Comparison of ENCODE assay signal across 8 cellular contexts in the genomic region with DNA sequence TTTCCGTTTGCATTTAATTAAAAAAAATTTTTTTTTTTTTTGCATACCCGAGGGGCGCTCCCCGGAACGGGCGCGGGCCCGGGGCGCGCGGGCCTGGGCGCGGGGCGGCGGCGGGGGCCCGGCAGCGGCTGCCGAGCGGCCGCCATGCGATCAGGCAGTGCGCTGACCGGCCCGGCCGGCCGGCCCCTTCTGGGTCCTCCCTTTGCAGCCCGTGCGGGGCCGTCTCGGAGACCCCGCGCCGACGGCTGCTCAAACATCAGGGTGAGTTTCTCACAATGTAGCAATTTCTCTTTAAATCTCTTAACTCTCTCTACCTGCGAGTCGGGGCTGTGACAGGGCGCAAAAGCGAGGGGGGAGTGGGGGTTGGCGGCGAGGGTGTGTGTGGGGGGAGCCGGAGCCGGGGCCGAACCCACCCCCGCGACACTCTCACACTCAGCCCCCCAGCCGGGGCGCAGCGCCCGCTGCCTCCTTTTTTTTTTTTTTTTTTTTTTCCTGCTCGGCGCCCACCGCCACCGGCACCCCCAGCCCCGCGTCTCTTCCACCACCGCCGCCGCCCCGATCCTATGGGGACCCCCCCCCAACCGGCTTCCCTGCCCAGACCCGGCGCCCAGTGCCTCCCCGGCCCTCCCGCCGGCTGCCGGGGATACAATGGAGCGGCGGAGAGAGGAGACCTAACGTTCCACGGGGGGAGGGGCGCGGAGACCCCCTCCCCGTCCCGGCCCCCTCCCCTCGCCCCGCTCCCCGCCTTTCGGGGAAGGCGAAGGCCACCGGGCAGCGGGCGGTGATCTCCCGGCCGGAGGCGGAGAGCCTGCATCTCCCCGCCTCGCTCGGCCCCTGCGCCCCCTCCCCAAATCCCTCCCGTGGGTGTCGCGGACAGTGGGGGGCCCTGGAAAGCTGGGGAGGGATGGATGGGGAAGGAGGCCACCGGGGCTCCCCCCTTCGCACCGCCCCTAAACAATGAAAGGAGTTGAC. TPM values are rescaled to one million over a fixed set of nuclear protein-coding genes. Genes with fewer than 3 reads are reported as not detected.
DNase-seq lines count a peak whose midpoint lies in the region; ATAC-seq, FAIRE-seq and TF ChIP-seq lines count a peak whose summit lies in the region.

Gene BICRA, plus strand, starts transcription at position 227 of the 972 bp plus-strand sequence. CDS start 64,441 bp downstream, outside the sequence.

- FAIRE-seq in GM18507 (lab: Jason Lieb, UNC) (no peak), K562 (lab: Jason Lieb, UNC) (no peak)

- no peak for TF ChIP-seq EP300 in K562 (IDR thresholded peaks at IDR 0.05; ENCODE audit: low read length)

- no peak; the same call in 1 of the 2 replicates for TF ChIP-seq POLR2A in K562 (conservative IDR thresholded peaks at IDR 0.05)

- no peak for TF ChIP-seq RAD21 in K562 (CRISPR knock-in tag; conservative IDR thresholded peaks at IDR 0.05 in 1 of 2, IDR thresholded peaks at IDR 0.05 in 1 of 2)

- H3K79me2 ChIP-seq in K562 (ENCODE audit: control insufficient read depth, insufficient read depth, low read length), result peaks cover 55% of the 10 kb centered on the region

- ATAC-seq in HG02852 (IDR thresholded peaks at IDR 0.05; ENCODE audit: unreplicated experiment) (peak; percentile 43), K562 (peak; percentile 31), sciatic nerve (peak; percentile 69)

- in situ Hi-C loops in K562 (cut with MboI), result no loop called here

- BruUV-seq in K562 (replicated peaks; lab: Mats Ljungman, UMichigan), result no TSS peak

- CTCF ChIA-PET in K562 (lab: Yijun Ruan, JAX; ENCODE audit: low intra/inter-chr PET ratio), result interaction anchor here (0.6 kb wide), 2 partner anchors 104 to 501 kb away, joined by 4 to 5 read pairs; partner anchors contain the start of genes EHD2 and PLA2G4C

- POLR2A ChIA-PET in K562 (lab: Yijun Ruan, JAX), result no interaction called here

- peak within 1 kb of the TSS; percentile 89 for H3K27ac ChIP-seq in K562 (ENCODE audit: extremely low read depth, low read depth, low read length)
- H3K27ac ChIP-seq in iPS DF 6.9 (ENCODE audit: low read length), result no peak within 1 kb of the TSS

- DNase-seq in GM18507 (ENCODE audit: extremely low spot score, insufficient read length, low read depth), result peak; percentile 75
- peak; percentile 53 for DNase-seq in NCI-H1694 (lab: John Stamatoyannopoulos, UW)
- DNase-seq in UCSD-AML1 (lab: John Stamatoyannopoulos, UW; ENCODE audit: unreplicated experiment), result peak; percentile 84
- DNase-seq in K562 (ENCODE audit: extremely low read depth in 1 of 4, low spot score in 3 of 4), result peak; percentile 83 to 89 (median 86)
- DNase-seq in iPS DF 6.9 (ENCODE audit: low read depth, low spot score), result no peak
- DNase-seq in sciatic nerve (ENCODE audit: low spot score), result peak; percentile 88
- DNase-seq in cortex of kidney (lab: John Stamatoyannopoulos, UW), result no peak

- peak within 1 kb of the TSS; percentile 93 for H3K4me2 ChIP-seq in K562 (ENCODE audit: insufficient read depth, low read length)

- under 1% methylated on average over 16 of the region's 96 CpGs for WGBS in K562 (ENCODE audit: insufficient coverage, low coverage, missing lambda C conversion rate)
- WGBS in iPS DF 6.9 (ENCODE audit: insufficient coverage, insufficient read length), result no CpG with 5 or more reads among the region's 96 CpGs

- H3K4me3 ChIP-seq in K562 (peak within 1 kb of the TSS; percentile 100), iPS DF 6.9 (ENCODE audit: low read length) (peak within 1 kb of the TSS; percentile 97)

- H3K9me3 ChIP-seq in K562 (replicated peaks; ENCODE audit: control insufficient read depth, insufficient read depth, low read depth, low read length) (no peaks in the 10 kb centered on the region), iPS DF 6.9 (ENCODE audit: control insufficient read depth, insufficient read depth, low read length) (no peaks in the 10 kb centered on the region)

- H3K4me1 ChIP-seq in K562 (replicated peaks in 1 of 2; ENCODE audit: control insufficient read depth in 2 of 2, insufficient read depth in 2 of 2, low read length in 2 of 2), result peaks cover 7 to 26% of the 10 kb centered on the region in 2 experiments; a peak in 4 of 5 replicates
- peaks cover 6% of the 10 kb centered on the region for H3K4me1 ChIP-seq in iPS DF 6.9 (ENCODE audit: control insufficient read depth, insufficient read depth, low read length)

- no peaks in the 10 kb centered on the region for H3K9me1 ChIP-seq in K562 (ENCODE audit: control insufficient read depth, insufficient read depth, low read length)

- H3K27me3 ChIP-seq in K562 (ENCODE audit: control insufficient read depth in 2 of 2, insufficient read depth in 2 of 2, low read length in 2 of 2) (no peaks in the 10 kb centered on the region), iPS DF 6.9 (ENCODE audit: control insufficient read depth, insufficient read depth, low read length) (no peaks in the 10 kb centered on the region)

- no peaks in the 10 kb centered on the region; the same call in 2 of the 3 replicates for H3K36me3 ChIP-seq in K562 (ENCODE audit: control insufficient read depth, insufficient read depth, low read length)
- H3K36me3 ChIP-seq in iPS DF 6.9 (ENCODE audit: control insufficient read depth, insufficient read depth, low read length), result no peaks in the 10 kb centered on the region

- intact Hi-C loops in K562 (cut with micrococcal nuclease) (loop anchor here (10.0 kb wide), 1 partner anchor 164 kb away; no protein-coding TSS in a partner anchor), sciatic nerve (cut with DNase I) (no loop called here)

- H4K20me1 ChIP-seq in K562 (replicated peaks; ENCODE audit: control insufficient read depth, insufficient read depth, low read length), result peaks cover 19% of the 10 kb centered on the region; the same call in 1 of the 2 replicates

- no peak for TF ChIP-seq CTCF in K562 (IDR thresholded peaks at IDR 0.05 in 2 of 3, conservative IDR thresholded peaks at IDR 0.05 in 1 of 3; ENCODE audit: insufficient read depth in 2 of 3, low read depth in 1 of 3, low read length in 3 of 3)

- H2AFZ ChIP-seq in K562 (ENCODE audit: low read depth, low read length), result peak within 1 kb of the TSS; percentile 92

- H3K9ac ChIP-seq in K562 (ENCODE audit: insufficient read depth in 1 of 2, low read depth in 2 of 2, low read length in 2 of 2), result peak within 1 kb of the TSS; percentile 82 to 94

TF ChIP-seq in K562, 482 proteins besides CTCF, POLR2A, EP300 and RAD21 (continues in another document):
- TF ChIP-seq SMARCE1 (IDR thresholded peaks at IDR 0.05), result 0 out of 2 replicates have a peak, but pooled peaks have one; percentile 24
- no peak for TF ChIP-seq RREB1 (CRISPR knock-in tag; IDR thresholded peaks at IDR 0.05)

RNA-seq across cellular contexts. Expression of gene BICRA, which starts in this region (rescaled TPM):
- total RNA-seq in K562 (2011; cell fraction: chromatin; rRNA removed; ENCODE audit: low replicate concordance), result 9.5 and 15.2 TPM in 2 replicates
- 8.5 and 9.6 TPM in 2 replicates for total RNA-seq in K562 (2011; cell fraction: nucleolus; rRNA removed)
- total RNA-seq in K562 (2011; cell fraction: nucleoplasm; rRNA removed), result 8.5 and 11.8 TPM in 2 replicates
- total RNA-seq in K562 (2014; rRNA removed) (1.0 and 1.2 TPM in 2 replicates), K562 (2014; rRNA removed; fragmentation: Illumina TruSeq; extraction: Trizol) (0.87 and 1.6 TPM in 2 replicates), K562 (2015; rRNA removed; fragmentation: Illumina TruSeq; extraction: Trizol) (1.4 and 1.5 TPM in 2 replicates), K562 (2021) (8.8 and 9.0 TPM in 2 replicates), sciatic nerve (23.9 TPM)
- polyA plus RNA-seq in K562 (2011; rRNA removed) (0.26 and 0.51 TPM in 2 replicates), K562 (2014; fragmentation: Illumina TruSeq; extraction: Trizol) (7.4 and 7.6 TPM in 2 replicates), K562 (2014; fragmentation: Nextera tagmentation; extraction: Ambion mirVana) (under 1 TPM; 0.01 to 0.07 TPM), K562 (2014; rRNA removed) (1.7 and 2.7 TPM in 2 replicates)
- 0.29 and 0.31 TPM in 2 replicates for polyA plus RNA-seq in K562 (2011; cell fraction: cytosol; rRNA removed)
- polyA plus RNA-seq in K562 (2011; cell fraction: nucleus; rRNA removed), result 2.0 and 2.6 TPM in 2 replicates
- 5.1 and 5.2 TPM in 2 replicates for polyA plus RNA-seq in K562 (2012)
- polyA minus RNA-seq in K562 (2011; rRNA and poly(A)+ RNA removed), result 0.90 and 1.2 TPM in 2 replicates
- 1.2 and 1.3 TPM in 2 replicates for polyA minus RNA-seq in K562 (2011; cell fraction: cytosol; rRNA and poly(A)+ RNA removed)
- 3.1 and 4.8 TPM in 2 replicates for polyA minus RNA-seq in K562 (2011; cell fraction: nucleus; rRNA and poly(A)+ RNA removed)

Comparison
In these comparisons a context has a peak if more than half of its experiments do, and no peak if none do; other contexts are left out.
1. DNase-seq: peak in GM18507 (single experiment), NCI-H1694 (single experiment), UCSD-AML1 (single experiment), K562 (4 of 4) and sciatic nerve (single experiment); none in iPS DF 6.9 (single experiment) and cortex of kidney (single experiment).
2. Peak in every context shown above with its lines, with median percentiles within 50 percentile points of each other: ATAC-seq.